In the genomic region with DNA sequence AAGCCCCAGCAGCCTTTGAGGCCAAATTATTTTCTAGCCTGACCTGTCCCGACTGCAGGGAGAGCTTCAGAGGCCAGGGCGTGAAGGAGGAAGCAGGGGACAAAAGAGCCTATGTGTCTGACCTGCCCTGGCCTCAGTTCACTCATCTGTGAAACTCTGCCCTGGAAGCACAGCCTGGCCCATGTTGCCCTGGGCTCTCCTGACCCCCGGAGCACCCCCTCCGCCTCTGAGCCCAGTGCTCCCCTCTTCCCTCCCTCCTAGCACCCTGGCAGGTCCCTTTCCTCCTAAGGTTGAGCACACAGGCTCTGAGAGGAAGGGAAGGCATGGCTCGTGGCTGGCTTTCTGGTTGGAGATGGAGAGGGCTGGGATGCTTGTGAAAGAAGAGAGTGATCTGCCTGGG, we compare ENCODE assay signal across 21 cellular contexts. TPM values are rescaled to one million over a fixed set of nuclear protein-coding genes. Genes with fewer than 3 reads are reported as not detected.
DNase-seq lines count a peak whose midpoint lies in the region; ATAC-seq, FAIRE-seq and TF ChIP-seq lines count a peak whose summit lies in the region.
"Had no signal": no experiment of that assay in that cellular context is flagged by ENCODE, and none has a peak within 500 bp of the region (broad histone marks: within the 10 kb centered on the region; RNA-seq: fewer than 3 reads in every experiment).

No MANE protein-coding gene starts in this region.

- H3K56ac ChIP-seq in H1 (replicated peaks; ENCODE audit: insufficient read length, low read depth, low read length) = no peak overlapping the region

- H3K27ac ChIP-seq in H1 (ENCODE audit: low read depth, low read length) (no peak overlapping the region; the same call in 1 of the 2 replicates), neuronal stem cell (replicated peaks; ENCODE audit: low read length) (no peak overlapping the region)
- H3K27ac ChIP-seq in CD8-positive, alpha-beta T cell (ENCODE audit: low read depth, low read length) = no peak overlapping the region
- H3K27ac ChIP-seq: GM23248 had no signal

- no peak for TF ChIP-seq CTCF in H1 (IDR thresholded peaks at IDR 0.05; ENCODE audit: control extremely low read depth in 1 of 3, insufficient read depth in 1 of 3, low read depth in 1 of 3, low read length in 3 of 3)
- no peak for TF ChIP-seq CTCF in CD8-positive, alpha-beta T cell (IDR thresholded peaks at IDR 0.05)

- H3K9ac ChIP-seq in H1 (replicated peaks in 1 of 4; ENCODE audit: extremely low read depth in 1 of 4, low read depth in 3 of 4, low read length in 3 of 4) (no peak overlapping the region), neuronal stem cell (ENCODE audit: low read depth, low read length, poor library complexity) (no peak overlapping the region)
- H3K9ac ChIP-seq: GM23248 had no signal

- H3K4me2 ChIP-seq in H1 (ENCODE audit: insufficient read depth in 1 of 2, low read depth in 2 of 2, low read length in 2 of 2) = no peak overlapping the region
- no peak overlapping the region for H3K4me2 ChIP-seq in neuronal stem cell (ENCODE audit: insufficient read depth, low read length, poor library complexity, severe bottlenecking)

- H2BK12ac ChIP-seq in H1 (ENCODE audit: low read depth, low read length) (peak overlapping the region; percentile 27; the same call in 1 of the 2 replicates), neuronal stem cell (ENCODE audit: low read length) (no peak overlapping the region)

- no peak for TF ChIP-seq POLR2A in H1 (IDR thresholded peaks at IDR 0.05; ENCODE audit: control extremely low read depth in 1 of 2, low read depth in 2 of 2, low read length in 2 of 2)

- H3K9me3 ChIP-seq in H1 (ENCODE audit: insufficient read depth in 2 of 2, low read depth in 1 of 2, low read length in 1 of 2) (no peaks in the 10 kb centered on the region), neuronal stem cell (replicated peaks in 1 of 2; ENCODE audit: control insufficient read depth in 2 of 2, insufficient read depth in 1 of 2, low read depth in 1 of 2, low read length in 2 of 2) (peaks cover 0 to 2% of the 10 kb centered on the region in 2 donors)
- H3K9me3 ChIP-seq in CD8-positive, alpha-beta T cell (ENCODE audit: low read length) = no peaks in the 10 kb centered on the region
- H3K9me3 ChIP-seq: BE2C, Caco-2 had no signal

- H3K4me3 Mint-ChIP-seq in CD8-positive, alpha-beta T cell = no peak overlapping the region
- H3K4me3 Mint-ChIP-seq: CD4-positive, CD25-positive, alpha-beta regulatory T cell; HFFc6 had no signal

- no peak for FAIRE-seq in H1 (lab: Jason Lieb, UNC)
- FAIRE-seq: GM12892, GM18507, H54, HTR-8/SVneo had no signal

- H3K23me2 ChIP-seq in H1 (ENCODE audit: low read depth, low read length) = peaks cover 18% of the 10 kb centered on the region

- intact Hi-C loops in CD8-positive, alpha-beta T cell (cut with DNase I, micrococcal nuclease) = no loop called here

- H3K4me3 ChIP-seq in H1 (ENCODE audit: extremely low read depth in 1 of 4, insufficient read depth in 2 of 4, low read depth in 3 of 4, low read length in 4 of 4) (no peak overlapping the region), neuronal stem cell (ENCODE audit: low read length in 2 of 2) (no peak overlapping the region)
- H3K4me3 ChIP-seq in CD8-positive, alpha-beta T cell (ENCODE audit: low read depth, low read length) = no peak overlapping the region
- H3K4me3 ChIP-seq: GM23248 had no signal

- POLR2A ChIA-PET in HEK293T (lab: Yijun Ruan, JAX) = no interaction called here
- POLR2A ChIA-PET in H1 (lab: Charles Lee; ENCODE audit: partially characterized antibody) = no interaction called here
- POLR2A ChIA-PET in CD8-positive, alpha-beta T cell (lab: Charles Lee) = no interaction called here

- CTCF ChIA-PET in HEK293T (lab: Yijun Ruan, JAX) (interaction anchor here (0.6 kb wide), 1 partner anchor 310 kb away, joined by 3 read pairs; no protein-coding TSS in a partner anchor), H1 (lab: Charles Lee; ENCODE audit: partially characterized antibody) (no interaction called here)
- CTCF ChIA-PET in CD8-positive, alpha-beta T cell (lab: Charles Lee) = interaction anchor here (1.0 kb wide), 1 partner anchor 31 kb away, joined by 4 read pairs; no protein-coding TSS in a partner anchor

- WGBS in H1 (ENCODE audit: extremely low coverage in 1 of 2, insufficient coverage in 1 of 2, insufficient read length in 1 of 2, insufficient replicate concordance in 2 of 2, low coverage in 1 of 2, low lambda C conversion rate in 2 of 2, missing lambda C conversion rate in 1 of 2), 2 experiments = 78% methylated on average over 5 of the region's 5 CpGs; no CpG with 5 or more reads in 1 of the 2 experiments
- no CpG with 5 or more reads among the region's 5 CpGs for WGBS in neuronal stem cell (ENCODE audit: extremely low coverage in 2 of 2, insufficient read length in 2 of 2, insufficient replicate concordance in 1 of 2), 2 donors

- no peak overlapping the region for H3K23ac ChIP-seq in H1 (ENCODE audit: insufficient read length)
- H3K23ac ChIP-seq in neuronal stem cell (ENCODE audit: low read depth, low read length, poor library complexity) = peak overlapping the region; percentile 52

- H3K27me3 Mint-ChIP-seq in CD8-positive, alpha-beta T cell (ENCODE audit: low read depth) = peaks cover 43% of the 10 kb centered on the region

- H4K8ac ChIP-seq in H1 (ENCODE audit: extremely low read depth, insufficient read depth, low read length) (no peak overlapping the region), neuronal stem cell (ENCODE audit: low read depth, low read length) (no peak overlapping the region)

- no peaks in the 10 kb centered on the region for H3K79me2 ChIP-seq in H1 (ENCODE audit: control insufficient read depth in 1 of 2, insufficient read depth in 2 of 2, low read length in 2 of 2)

- DNase-seq in HEK293T (ENCODE audit: extremely low spot score) (peak; percentile 6), H1 (ENCODE audit: low read depth in 1 of 2, low spot score in 2 of 2) (no peak), neuronal stem cell (ENCODE audit: low spot score) (no peak), NCI-H2196 (lab: John Stamatoyannopoulos, UW; ENCODE audit: unreplicated experiment) (no peak), RKO (ENCODE audit: low spot score) (no peak)
- DNase-seq in CD8-positive, alpha-beta T cell = no peak
- DNase-seq: BE2C; C1 segment of cervical spinal cord; Caco-2; CD4-positive, CD25-positive, alpha-beta regulatory T cell; DMS153; DMS79; GDM1; GM23248; HCEC 1CT; HFFc6 had no signal

- no peak overlapping the region for H3K14ac ChIP-seq in H1 (ENCODE audit: insufficient read length)
- no peak overlapping the region for H3K14ac ChIP-seq in neuronal stem cell (ENCODE audit: low read length)

- H2BK20ac ChIP-seq in H1 (ENCODE audit: low read length) = no peak overlapping the region

- no peaks in the 10 kb centered on the region for H3K36me3 Mint-ChIP-seq in CD8-positive, alpha-beta T cell
- H3K36me3 Mint-ChIP-seq: CD4-positive, CD25-positive, alpha-beta regulatory T cell; IgD-negative memory B cell had no signal

- H3K27ac Mint-ChIP-seq in CD8-positive, alpha-beta T cell = no peak overlapping the region
- H3K27ac Mint-ChIP-seq: CD4-positive, CD25-positive, alpha-beta regulatory T cell; HFFc6; IgD-negative memory B cell had no signal

- no peak for ATAC-seq in CD8-positive, alpha-beta T cell

- H3K27me3 ChIP-seq in H1 (replicated peaks in 1 of 4; ENCODE audit: control insufficient read depth in 3 of 4, extremely low read depth in 1 of 4, insufficient read depth in 3 of 4, low read length in 3 of 4) = peaks cover 2 to 23% (median 19%) of the 10 kb centered on the region in 4 experiments
- peaks cover 8 to 41% (median 27%) of the 10 kb centered on the region in 3 experiments for H3K27me3 ChIP-seq in neuronal stem cell (ENCODE audit: control insufficient read depth in 3 of 3, insufficient read depth in 3 of 3, low read depth in 1 of 3, low read length in 3 of 3)
- peaks cover 12% of the 10 kb centered on the region for H3K27me3 ChIP-seq in CD8-positive, alpha-beta T cell (ENCODE audit: insufficient read depth, low read length)

- H4K5ac ChIP-seq in H1 (ENCODE audit: insufficient read length, low read depth, low read length) = no peak overlapping the region

- no peak for TF ChIP-seq RAD21 in H1 (IDR thresholded peaks at IDR 0.05 in 1 of 2, conservative IDR thresholded peaks at IDR 0.05 in 1 of 2; ENCODE audit: low read depth in 2 of 2, low read length in 2 of 2)

- H2BK120ac ChIP-seq in H1 (replicated peaks; ENCODE audit: low read depth, low read length) (no peak overlapping the region), neuronal stem cell (ENCODE audit: low read depth, low read length) (no peak overlapping the region)

- no peaks in the 10 kb centered on the region for H4K20me1 ChIP-seq in H1 (replicated peaks in 1 of 2; ENCODE audit: control insufficient read depth in 1 of 2, insufficient read depth in 2 of 2, low read length in 2 of 2)

- no peaks in the 10 kb centered on the region for H3K9me3 Mint-ChIP-seq in CD8-positive, alpha-beta T cell
- H3K9me3 Mint-ChIP-seq: HFFc6, IgD-negative memory B cell had no signal

- H3K79me1 ChIP-seq in H1 (ENCODE audit: low read depth, low read length) (no peaks in the 10 kb centered on the region), neuronal stem cell (ENCODE audit: low read depth, low read length) (no peaks in the 10 kb centered on the region)

- no peaks in the 10 kb centered on the region for H3K36me3 ChIP-seq in H1 (ENCODE audit: control insufficient read depth in 2 of 4, insufficient read depth in 4 of 4, low read length in 3 of 4)
- H3K36me3 ChIP-seq in neuronal stem cell (replicated peaks in 1 of 2; ENCODE audit: control insufficient read depth in 2 of 2, insufficient read depth in 2 of 2, low read length in 2 of 2) = no peaks in the 10 kb centered on the region
- no peaks in the 10 kb centered on the region for H3K36me3 ChIP-seq in CD8-positive, alpha-beta T cell (ENCODE audit: insufficient read depth, low read length)
- H3K36me3 ChIP-seq: BE2C had no signal

- no peak overlapping the region for H2AK5ac ChIP-seq in H1 (ENCODE audit: low read depth, low read length)
- peak overlapping the region; percentile 25 for H2AK5ac ChIP-seq in neuronal stem cell (ENCODE audit: low read depth, low read length)

- TF ChIP-seq EP300 in H1 (IDR thresholded peaks at IDR 0.05; ENCODE audit: borderline replicate concordance in 1 of 2, low read depth in 2 of 2, low read length in 2 of 2) = no peak

- H4K91ac ChIP-seq in H1 (replicated peaks; ENCODE audit: insufficient read length, low read length) = no peak overlapping the region
- H4K91ac ChIP-seq in neuronal stem cell (ENCODE audit: low read depth, low read length, poor library complexity) = no peak overlapping the region

- H3K4me1 ChIP-seq in H1 (replicated peaks in 1 of 4; ENCODE audit: control insufficient read depth in 3 of 4, insufficient read depth in 4 of 4, low read length in 3 of 4) (peaks cover 4 to 11% (median 7%) of the 10 kb centered on the region in 4 experiments), neuronal stem cell (ENCODE audit: control insufficient read depth in 2 of 2, insufficient read depth in 1 of 2, low read depth in 1 of 2, low read length in 2 of 2) (peaks cover 3 to 8% of the 10 kb centered on the region in 2 donors)
- H3K4me1 ChIP-seq in CD8-positive, alpha-beta T cell (ENCODE audit: insufficient read depth, low read length) = peaks cover 8% of the 10 kb centered on the region
- H3K4me1 ChIP-seq: BE2C had no signal

- H3K18ac ChIP-seq in H1 (ENCODE audit: extremely low read depth, low read length) = no peak overlapping the region
- peak overlapping the region; percentile 85 for H3K18ac ChIP-seq in neuronal stem cell (ENCODE audit: low read length)

- H2AFZ ChIP-seq in H1 (ENCODE audit: low read length) (no peak overlapping the region; the same call in 1 of the 2 replicates), neuronal stem cell (ENCODE audit: low read length) (no peak overlapping the region)
- H2AFZ ChIP-seq: GM23248 had no signal

- peaks cover 13% of the 10 kb centered on the region for H3K4me1 Mint-ChIP-seq in CD8-positive, alpha-beta T cell (ENCODE audit: low read depth)

- H3K4ac ChIP-seq in H1 (replicated peaks; ENCODE audit: insufficient read length, low read depth, low read length) (no peak overlapping the region), neuronal stem cell (ENCODE audit: low read length) (no peak overlapping the region)

- H2BK5ac ChIP-seq in H1 (ENCODE audit: low read depth, low read length) = no peak overlapping the region
- H2BK5ac ChIP-seq in neuronal stem cell (ENCODE audit: low read length) = no peak overlapping the region

- H2BK15ac ChIP-seq in H1 (ENCODE audit: low read length) (0 out of 2 replicates have a peak overlapping the region, but pooled peaks have one; percentile 61), neuronal stem cell (ENCODE audit: low read length) (no peak overlapping the region)

RNA-seq across cellular contexts. Expression of a gene that starts 3.4 kb away (rescaled TPM):
- total RNA-seq in H1 (2021; fragmentation: NEBNext Ultra II Directional; extraction: Animal tissue kit (Norgen Biotek cat#: 25700)) = 13.8 and 13.9 TPM in 2 replicates
- polyA plus RNA-seq in H1 (2011; rRNA removed) = 7.2 and 13.1 TPM in 2 replicates
- polyA plus RNA-seq in H1 (2011; cell fraction: cytosol; rRNA removed) = 9.2 TPM
- polyA plus RNA-seq in H1 (2011; cell fraction: nucleus; rRNA removed) = 11.9 TPM
- 6.9 to 12.0 TPM (median 8.7 TPM) in 4 replicates for polyA plus RNA-seq in H1 (2012, experiment 1 of 2)
- 7.6 TPM for polyA plus RNA-seq in H1 (2012, experiment 2 of 2)
- polyA plus RNA-seq in H1 (2013, experiment 1 of 2) = 10.5 TPM
- polyA plus RNA-seq in H1 (2013, experiment 2 of 2) = 11.0 TPM
- 3.9 and 7.0 TPM in 2 replicates for polyA minus RNA-seq in H1 (2011; rRNA and poly(A)+ RNA removed)
- 9.8 TPM for polyA minus RNA-seq in H1 (2011; cell fraction: cytosol; rRNA and poly(A)+ RNA removed)
- polyA minus RNA-seq in H1 (2011; cell fraction: nucleus; rRNA and poly(A)+ RNA removed) = 9.6 TPM
- polyA plus RNA-seq in neuronal stem cell (2013, experiment 1 of 2) = 5.5 TPM
- 5.6 TPM for polyA plus RNA-seq in neuronal stem cell (2013, experiment 2 of 2)
- not detected for total RNA-seq in CD8-positive, alpha-beta T cell
- total RNA-seq: CD4-positive, CD25-positive, alpha-beta regulatory T cell had no signal
- polyA plus RNA-seq: CD4-positive, CD25-positive, alpha-beta regulatory T cell; IgD-negative memory B cell had no signal

Comparison
In these comparisons a context has a peak if more than half of its experiments do, and no peak if none do; other contexts are left out.
1. RNA of a gene that starts 3.4 kb away (total RNA-seq): 13.8 to 13.9 TPM in H1; not detected in CD8-positive, alpha-beta T cell; every median in the first group is over 10 times any median in the second.